16 cellular contexts compared by ENCODE assay signal in genomic region chr2:177268901-177269300, GRCh38. TPM values are rescaled to one million over a fixed set of nuclear protein-coding genes. Genes with fewer than 3 reads are reported as not detected.
A peak's percentile ranks its signal among the peaks of the same experiment; 100 is the strongest.
DNase-seq lines count a peak whose midpoint lies in the region; ATAC-seq and TF ChIP-seq lines count a peak whose summit lies in the region.
"Had no signal": no experiment of that assay in that cellular context is flagged by ENCODE, and none has a peak within 500 bp of the region (broad histone marks: within the 10 kb centered on the region; RNA-seq: fewer than 3 reads in every experiment).

No MANE protein-coding gene starts in this region.

- no peak overlapping the region for H3K9ac ChIP-seq in IMR-90 (ENCODE audit: low read depth, low read length)

- H3K4me1 ChIP-seq in IMR-90 (ENCODE audit: control insufficient read depth, insufficient read depth, low read length) (peaks cover 7% of the 10 kb centered on the region), RWPE2 (ENCODE audit: insufficient read depth, poor library complexity, severe bottlenecking) (peaks cover 34% of the 10 kb centered on the region), esophagus squamous epithelium (peaks cover 5 to 85% (median 23%) of the 10 kb centered on the region in 3 donors), HAP-1 (peaks cover 14% of the 10 kb centered on the region), heart right ventricle (peaks cover 3 to 31% (median 15%) of the 10 kb centered on the region in 9 donors)
- H3K4me1 ChIP-seq in CD8-positive, alpha-beta T cell (ENCODE audit: insufficient read depth, low read length) = peaks cover 13% of the 10 kb centered on the region

- H3K9me3 Mint-ChIP-seq in CD8-positive, alpha-beta T cell = no peaks in the 10 kb centered on the region
- H3K9me3 Mint-ChIP-seq: CD4-positive, alpha-beta T cell; GM23338; IgD-negative memory B cell had no signal

- H3K36me3 Mint-ChIP-seq in CD8-positive, alpha-beta T cell = peaks cover 4% of the 10 kb centered on the region
- H3K36me3 Mint-ChIP-seq: IgD-negative memory B cell had no signal

- no peak overlapping the region for H3K4ac ChIP-seq in IMR-90 (ENCODE audit: low read depth, low read length)

- BruUV-seq in IMR-90 (replicated peaks; lab: Mats Ljungman, UMichigan) = no TSS peak

- no peak overlapping the region for H4K5ac ChIP-seq in IMR-90 (ENCODE audit: low read depth, low read length)

- DNase-seq in IMR-90 = no peak
- no peak for DNase-seq in RWPE2 (ENCODE audit: low spot score)
- no peak for DNase-seq in esophagus squamous epithelium (lab: John Stamatoyannopoulos, UW)
- DNase-seq in CD8-positive, alpha-beta T cell = no peak
- DNase-seq in HAP-1 (ENCODE audit: low spot score in 2 of 2) = no peak
- DNase-seq in heart right ventricle = no peak
- DNase-seq: AML-193; CD4-positive, alpha-beta T cell; DMS153; DMS79 treated with DMSO at 0.1 percent for 48 hours; H7; KBM-7 had no signal

- in situ Hi-C loops in IMR-90 (cut with MboI; ENCODE audit: low sequenced_read_pairs) (no loop called here), HAP-1 (cut with MboI; ENCODE audit: low sequenced_read_pairs) (loop anchor here (10.0 kb wide), 1 partner anchor 66 kb away; no protein-coding TSS in a partner anchor)

- H3K9me1 ChIP-seq in IMR-90 (ENCODE audit: insufficient read depth, low read length) = peaks cover 3% of the 10 kb centered on the region; the same call in 1 of the 2 replicates

- no peak overlapping the region for H3K4me2 ChIP-seq in IMR-90 (ENCODE audit: low read depth, low read length)
- H3K4me2 ChIP-seq: GM23338 had no signal

- H4K8ac ChIP-seq in IMR-90 (ENCODE audit: low read depth in 2 of 2, low read length in 2 of 2) = no peak overlapping the region

- no peak overlapping the region for H3K18ac ChIP-seq in IMR-90 (ENCODE audit: low read depth, low read length)

- intact Hi-C loops in IMR-90 (cut with micrococcal nuclease) = loop anchor here (10.0 kb wide), 1 partner anchor 336 kb away; no protein-coding TSS in a partner anchor
- intact Hi-C loops in esophagus squamous epithelium (cut with DNase I) = loop anchor here (10.0 kb wide), 1 partner anchor 104 kb away; no protein-coding TSS in a partner anchor
- intact Hi-C loops in CD8-positive, alpha-beta T cell (cut with DNase I, micrococcal nuclease) = loop anchor here in 1 of 2 experiments (10.0 kb wide), 1 partner anchor 346 kb away; a partner anchor contains a TSS
- intact Hi-C loops in heart right ventricle (cut with DNase I) = loop anchor here in 5 of 10 donors (5.0 to 10.0 kb wide), 5 partner anchors 58 to 126 kb away; partner anchors contain the start of gene AGPS (in 1 of the 5)

- no peaks in the 10 kb centered on the region for H3K9me3 ChIP-seq in IMR-90 (ENCODE audit: control insufficient read depth, insufficient read depth, low read length)
- no peaks in the 10 kb centered on the region for H3K9me3 ChIP-seq in RWPE2 (ENCODE audit: severe bottlenecking)
- H3K9me3 ChIP-seq in esophagus squamous epithelium = no peaks in the 10 kb centered on the region
- no peaks in the 10 kb centered on the region for H3K9me3 ChIP-seq in CD8-positive, alpha-beta T cell (ENCODE audit: low read length)
- H3K9me3 ChIP-seq in HAP-1 = no peaks in the 10 kb centered on the region
- no peaks in the 10 kb centered on the region for H3K9me3 ChIP-seq in heart right ventricle

- no peaks in the 10 kb centered on the region for H4K20me1 ChIP-seq in IMR-90 (ENCODE audit: insufficient read depth, low read length)

- WGBS in IMR-90 (ENCODE audit: extremely low coverage in 2 of 2, insufficient read length in 1 of 2), 2 experiments = no CpG with 5 or more reads among the region's 7 CpGs
- WGBS in esophagus squamous epithelium, 2 donors = 43 to 81% methylated on average over 7 of the region's 7 CpGs
- WGBS in heart right ventricle, 2 donors = 97% methylated on average over 7 of the region's 7 CpGs

- H3K4me1 Mint-ChIP-seq in CD8-positive, alpha-beta T cell (ENCODE audit: low read depth) = peaks cover 18% of the 10 kb centered on the region

- POLR2A ChIA-PET in IMR-90 (lab: Charles Lee; ENCODE audit: unreplicated experiment) = no interaction called here
- POLR2A ChIA-PET in CD8-positive, alpha-beta T cell (lab: Charles Lee) = no interaction called here

- no peak overlapping the region for H3K4me3 ChIP-seq in IMR-90 (ENCODE audit: insufficient read depth, low read depth, low read length)
- no peak overlapping the region for H3K4me3 ChIP-seq in RWPE2 (ENCODE audit: severe bottlenecking)
- no peak overlapping the region for H3K4me3 ChIP-seq in esophagus squamous epithelium
- H3K4me3 ChIP-seq in CD8-positive, alpha-beta T cell (ENCODE audit: low read depth, low read length) = no peak overlapping the region
- no peak overlapping the region for H3K4me3 ChIP-seq in HAP-1
- no peak overlapping the region for H3K4me3 ChIP-seq in heart right ventricle
- H3K4me3 ChIP-seq: GM23338 had no signal

- CTCF ChIA-PET in IMR-90 (lab: Yijun Ruan, JAX) = interaction anchor here (1.7 kb wide), 1 partner anchor 104 kb away, joined by 8 read pairs; no protein-coding TSS in a partner anchor
- CTCF ChIA-PET in CD8-positive, alpha-beta T cell (lab: Charles Lee) = interaction anchor here (1.6 kb wide), 1 partner anchor 64 kb away, joined by 5 read pairs; no protein-coding TSS in a partner anchor

- ATAC-seq in IMR-90 (ENCODE audit: low read depth) (no peak), RWPE2 (ENCODE audit: low read depth) (no peak), HG02678 (IDR thresholded peaks at IDR 0.05; ENCODE audit: unreplicated experiment) (no peak), heart right ventricle (no peak)
- ATAC-seq in CD8-positive, alpha-beta T cell = no peak
- ATAC-seq: GM23338 had no signal

- H3K27me3 ChIP-seq in IMR-90 (ENCODE audit: control insufficient read depth, insufficient read depth, low read length) = no peaks in the 10 kb centered on the region
- no peaks in the 10 kb centered on the region for H3K27me3 ChIP-seq in RWPE2 (ENCODE audit: insufficient read depth, poor library complexity, severe bottlenecking)
- no peaks in the 10 kb centered on the region for H3K27me3 ChIP-seq in esophagus squamous epithelium
- H3K27me3 ChIP-seq in CD8-positive, alpha-beta T cell (ENCODE audit: insufficient read depth, low read length) = no peaks in the 10 kb centered on the region
- H3K27me3 ChIP-seq in HAP-1 (ENCODE audit: low read depth) = no peaks in the 10 kb centered on the region
- H3K27me3 ChIP-seq in heart right ventricle = no peaks in the 10 kb centered on the region

- H3K36me3 ChIP-seq in IMR-90 (ENCODE audit: control insufficient read depth, insufficient read depth, low read length) (no peaks in the 10 kb centered on the region), RWPE2 (ENCODE audit: low read depth) (no peaks in the 10 kb centered on the region), esophagus squamous epithelium (no peaks in the 10 kb centered on the region), HAP-1 (replicated peaks) (0 out of 2 replicates have a peak, but pooled peaks cover 6% of the 10 kb centered on the region), heart right ventricle (no peaks in the 10 kb centered on the region)
- no peaks in the 10 kb centered on the region for H3K36me3 ChIP-seq in CD8-positive, alpha-beta T cell (ENCODE audit: insufficient read depth, low read length)

- H2BK20ac ChIP-seq in IMR-90 (ENCODE audit: low read depth, low read length) = no peak overlapping the region

- no peak overlapping the region for H3K27ac ChIP-seq in IMR-90 (ENCODE audit: insufficient read depth, low read length)
- H3K27ac ChIP-seq in RWPE2 (ENCODE audit: poor library complexity, severe bottlenecking) = peak overlapping the region; percentile 14
- H3K27ac ChIP-seq in esophagus squamous epithelium = peak overlapping the region; percentile 17 to 100 (median 98)
- no peak overlapping the region for H3K27ac ChIP-seq in CD8-positive, alpha-beta T cell (ENCODE audit: low read depth, low read length)
- no peak overlapping the region for H3K27ac ChIP-seq in heart right ventricle
- H3K27ac ChIP-seq: C4-2B had no signal

- H2AK9ac ChIP-seq in IMR-90 (replicated peaks; ENCODE audit: low read depth, low read length, poor library complexity) = no peak overlapping the region

- no peak overlapping the region for H2BK5ac ChIP-seq in IMR-90 (ENCODE audit: low read depth, low read length, poor library complexity, severe bottlenecking)

- H3K79me1 ChIP-seq in IMR-90 (ENCODE audit: low read depth in 1 of 2, low read length in 2 of 2) = peaks cover 0 to 5% of the 10 kb centered on the region in 2 experiments; a peak in 1 of 4 replicates

- H2BK15ac ChIP-seq in IMR-90 (ENCODE audit: low read depth, low read length) = no peak overlapping the region

- no peaks in the 10 kb centered on the region for H3K27me3 Mint-ChIP-seq in CD8-positive, alpha-beta T cell (ENCODE audit: low read depth)
- H3K27me3 Mint-ChIP-seq: CD4-positive, alpha-beta T cell; IgD-negative memory B cell had no signal

- no peak overlapping the region for H2AK5ac ChIP-seq in IMR-90 (ENCODE audit: low read depth, low read length)

- H3K4me3 Mint-ChIP-seq in CD8-positive, alpha-beta T cell = no peak overlapping the region
- H3K4me3 Mint-ChIP-seq: CD4-positive, alpha-beta T cell; GM23338; IgD-negative memory B cell had no signal

- no peak overlapping the region for H3K56ac ChIP-seq in IMR-90 (ENCODE audit: extremely low read depth, insufficient read depth, low read length)

- dilution Hi-C loops in IMR-90 (cut with HindIII; ENCODE audit: low sequenced_read_pairs, unreplicated experiment) = no loop called here

- no peak overlapping the region for H3K14ac ChIP-seq in IMR-90 (replicated peaks; ENCODE audit: low read depth, low read length)

- no peak overlapping the region for H3K27ac Mint-ChIP-seq in CD8-positive, alpha-beta T cell
- H3K27ac Mint-ChIP-seq: CD4-positive, alpha-beta T cell; GM23338; IgD-negative memory B cell had no signal

- no peak for TF ChIP-seq CTCF in IMR-90 (conservative IDR thresholded peaks at IDR 0.05; ENCODE audit: low read depth, low read length)
- no peak for TF ChIP-seq CTCF in RWPE2 (IDR thresholded peaks at IDR 0.05; ENCODE audit: poor library complexity, severe bottlenecking)
- TF ChIP-seq CTCF in esophagus squamous epithelium (IDR thresholded peaks at IDR 0.05) = no peak
- TF ChIP-seq CTCF in CD8-positive, alpha-beta T cell (IDR thresholded peaks at IDR 0.05) = no peak
- no peak for TF ChIP-seq CTCF in heart right ventricle (IDR thresholded peaks at IDR 0.05)

- no peak overlapping the region for H4K91ac ChIP-seq in IMR-90 (ENCODE audit: insufficient read depth, low read depth, low read length)

- TF ChIP-seq POLR2A in IMR-90 (IDR thresholded peaks at IDR 0.05; ENCODE audit: low read depth, low read length) (no peak), esophagus squamous epithelium (IDR thresholded peaks at IDR 0.05) (no peak)

- H2BK120ac ChIP-seq in IMR-90 (ENCODE audit: low read depth, low read length) = peak overlapping the region; percentile 18; the same call in 1 of the 2 replicates

- H2AFZ ChIP-seq in IMR-90 (replicated peaks; ENCODE audit: low read length, poor library complexity) = no peak overlapping the region
- H2AFZ ChIP-seq: GM23338 had no signal

- no peak overlapping the region for H3K23ac ChIP-seq in IMR-90 (ENCODE audit: low read depth, low read length)

- no peak for TF ChIP-seq RAD21 in IMR-90 (IDR thresholded peaks at IDR 0.05; ENCODE audit: low read length)

RNA-seq across cellular contexts. Expression of gene NFE2L2, which starts 4.4 kb away (rescaled TPM):
- total RNA-seq in IMR-90 (2012; rRNA removed) (72.8 and 83.5 TPM in 2 replicates), esophagus squamous epithelium (100 to 1,000 TPM; 147 to 315 (median 189) TPM), heart right ventricle (10 to 100 TPM; 39.0 to 67.9 (median 57.6) TPM)
- polyA plus RNA-seq in IMR-90 (2012; rRNA removed) (64.7 and 72.7 TPM in 2 replicates), heart right ventricle (10 to 100 TPM; 26.4 to 28.8 TPM)
- polyA plus RNA-seq in IMR-90 (2012; cell fraction: cytosol; rRNA removed) = 24.4 and 31.1 TPM in 2 replicates
- polyA plus RNA-seq in IMR-90 (2012; cell fraction: nucleus; rRNA removed; ENCODE audit: low replicate concordance) = 12.9 and 91.4 TPM in 2 replicates
- total RNA-seq in CD8-positive, alpha-beta T cell = 10 to 100 TPM; 81.7 to 88.7 TPM

RNA-seq across cellular contexts. Expression of gene HNRNPA3, which starts 56.3 kb away (rescaled TPM):
- total RNA-seq in IMR-90 (2012; rRNA removed) (18.6 and 35.6 TPM in 2 replicates), esophagus squamous epithelium (10 to 100 TPM; 34.9 to 78.2 (median 61.6) TPM), heart right ventricle (10 to 100 TPM; 63.7 to 93.8 (median 77.6) TPM)
- polyA plus RNA-seq in IMR-90 (2012; rRNA removed) (111 and 119 TPM in 2 replicates), heart right ventricle (10 to 100 TPM; 78.3 to 93.7 TPM)
- polyA plus RNA-seq in IMR-90 (2012; cell fraction: cytosol; rRNA removed) = 20.4 and 31.8 TPM in 2 replicates
- polyA plus RNA-seq in IMR-90 (2012; cell fraction: nucleus; rRNA removed; ENCODE audit: low replicate concordance) = 9.3 and 76.5 TPM in 2 replicates
- 100 to 1,000 TPM; 144 to 160 TPM for total RNA-seq in CD8-positive, alpha-beta T cell

Comparison
In these comparisons a context has a peak if more than half of its experiments do, and no peak if none do; other contexts are left out.
1. H3K27ac ChIP-seq: peak in RWPE2 (single experiment) and esophagus squamous epithelium (4 of 4); none in IMR-90 (single experiment), CD8-positive, alpha-beta T cell (single experiment) and heart right ventricle (0 of 10).